9 cellular contexts compared by ENCODE assay signal in genomic region chr9:77977210-77977611, GRCh38. TPM values are rescaled to one million over a fixed set of nuclear protein-coding genes. Genes with fewer than 3 reads are reported as not detected.
DNase-seq lines count a peak whose midpoint lies in the region; ATAC-seq, FAIRE-seq and TF ChIP-seq lines count a peak whose summit lies in the region.
"Had no signal": no experiment of that assay in that cellular context is flagged by ENCODE, and none has a peak within 500 bp of the region (broad histone marks: within the 10 kb centered on the region; RNA-seq: fewer than 3 reads in every experiment).

No MANE protein-coding gene starts in this region.

- no peaks in the 10 kb centered on the region for H3K9me3 Mint-ChIP-seq in activated CD4-positive, alpha-beta T cell treated with anti-CD3 and anti-CD28 coated beads, Interleukin-2, amount 10 ng/mL, durations not matched to agents 24 days and 14 days
- H3K9me3 Mint-ChIP-seq in memory B cell = no peaks in the 10 kb centered on the region
- no peaks in the 10 kb centered on the region for H3K9me3 Mint-ChIP-seq in stimulated activated naive CD8-positive, alpha-beta T cell treated with anti-CD3 and anti-CD28 coated beads, Interleukin-15, amount 100 ng/mL, for 72 hours
- H3K9me3 Mint-ChIP-seq: activated naive CD4-positive, alpha-beta T cell treated with anti-CD3 and anti-CD28 coated beads, Interleukin-2, amount 50 U/mL, for 72 hours had no signal

- peak; percentile 88 for DNase-seq in EH (ENCODE audit: low read depth)
- no peak for DNase-seq in LNCaP clone FGC (ENCODE audit: low read depth)
- DNase-seq in activated CD4-positive, alpha-beta T cell treated with anti-CD3 and anti-CD28 coated beads, Interleukin-2, amount 10 ng/mL, durations not matched to agents 24 days and 14 days = peak; percentile 84
- peak; percentile 4 for DNase-seq in effector CD8-positive, alpha-beta T cell (lab: John Stamatoyannopoulos, UW)
- peak in 1 of 2 donors; percentile 11 for DNase-seq in memory B cell (ENCODE audit: low spot score in 2 of 2)
- peak; percentile 32 to 54 for DNase-seq in stimulated activated naive CD8-positive, alpha-beta T cell treated with anti-CD3 and anti-CD28 coated beads, Interleukin-15, amount 100 ng/mL, for 72 hours
- DNase-seq in GM19239 (ENCODE audit: insufficient read length, low spot score) = no peak

- H3K36me3 Mint-ChIP-seq in activated CD4-positive, alpha-beta T cell treated with anti-CD3 and anti-CD28 coated beads, Interleukin-2, amount 10 ng/mL, durations not matched to agents 24 days and 14 days (ENCODE audit: low read depth) = peaks cover 1% of the 10 kb centered on the region
- H3K36me3 Mint-ChIP-seq in memory B cell = no peaks in the 10 kb centered on the region
- H3K36me3 Mint-ChIP-seq: activated naive CD4-positive, alpha-beta T cell treated with anti-CD3 and anti-CD28 coated beads, Interleukin-2, amount 50 U/mL, for 72 hours had no signal

- peak; percentile 53 for TF ChIP-seq CTCF in LNCaP clone FGC (IDR thresholded peaks at IDR 0.05; ENCODE audit: control insufficient read depth, extremely low read depth, insufficient read depth)

- H3K4me3 Mint-ChIP-seq in activated CD4-positive, alpha-beta T cell treated with anti-CD3 and anti-CD28 coated beads, Interleukin-2, amount 10 ng/mL, durations not matched to agents 24 days and 14 days = peak overlapping the region; percentile 68
- no peak overlapping the region for H3K4me3 Mint-ChIP-seq in memory B cell
- H3K4me3 Mint-ChIP-seq in stimulated activated naive CD8-positive, alpha-beta T cell treated with anti-CD3 and anti-CD28 coated beads, Interleukin-15, amount 100 ng/mL, for 72 hours = peak overlapping the region; percentile 37 to 65

- peaks cover 44% of the 10 kb centered on the region for H3K4me1 Mint-ChIP-seq in activated CD4-positive, alpha-beta T cell treated with anti-CD3 and anti-CD28 coated beads, Interleukin-2, amount 10 ng/mL, durations not matched to agents 24 days and 14 days
- H3K4me1 Mint-ChIP-seq in memory B cell = peaks cover 17% of the 10 kb centered on the region
- H3K4me1 Mint-ChIP-seq in stimulated activated naive CD8-positive, alpha-beta T cell treated with anti-CD3 and anti-CD28 coated beads, Interleukin-15, amount 100 ng/mL, for 72 hours = peaks cover 61% of the 10 kb centered on the region

- no peaks in the 10 kb centered on the region for H3K27me3 Mint-ChIP-seq in activated CD4-positive, alpha-beta T cell treated with anti-CD3 and anti-CD28 coated beads, Interleukin-2, amount 10 ng/mL, durations not matched to agents 24 days and 14 days
- H3K27me3 Mint-ChIP-seq in memory B cell = peaks cover 2% of the 10 kb centered on the region
- H3K27me3 Mint-ChIP-seq in stimulated activated naive CD8-positive, alpha-beta T cell treated with anti-CD3 and anti-CD28 coated beads, Interleukin-15, amount 100 ng/mL, for 72 hours = no peaks in the 10 kb centered on the region

- intact Hi-C loops in activated CD4-positive, alpha-beta T cell treated with anti-CD3 and anti-CD28 coated beads, Interleukin-2, amount 10 ng/mL, durations not matched to agents 24 days and 14 days (cut with micrococcal nuclease) = loop anchor here (5.0 to 10.0 kb wide), 2 partner anchors 250 to 258 kb away; partner anchors contain the start of gene CEP78

- peak overlapping the region; percentile 91 for H3K27ac Mint-ChIP-seq in activated CD4-positive, alpha-beta T cell treated with anti-CD3 and anti-CD28 coated beads, Interleukin-2, amount 10 ng/mL, durations not matched to agents 24 days and 14 days
- H3K27ac Mint-ChIP-seq in memory B cell = no peak overlapping the region
- H3K27ac Mint-ChIP-seq in stimulated activated naive CD8-positive, alpha-beta T cell treated with anti-CD3 and anti-CD28 coated beads, Interleukin-15, amount 100 ng/mL, for 72 hours = peak overlapping the region; percentile 15 to 38

- FAIRE-seq in GM19239 (lab: Jason Lieb, UNC) = no peak

- ATAC-seq in memory B cell (ENCODE audit: low read depth) (peak; percentile 26), GM21825 (IDR thresholded peaks at IDR 0.05; ENCODE audit: unreplicated experiment) (no peak)
- ATAC-seq in stimulated activated naive CD8-positive, alpha-beta T cell treated with anti-CD3 and anti-CD28 coated beads, Interleukin-15, amount 100 ng/mL, for 72 hours = peak; percentile 31

- no peak overlapping the region for H3K4me3 ChIP-seq in LNCaP clone FGC (ENCODE audit: low read depth, low read length)

RNA-seq across cellular contexts. Expression of gene GNAQ, which starts 54.4 kb away (rescaled TPM):
- 22.7 and 26.3 TPM in 2 replicates for total RNA-seq in activated CD4-positive, alpha-beta T cell treated with anti-CD3 and anti-CD28 coated beads, Interleukin-2, amount 10 ng/mL, durations not matched to agents 24 days and 14 days

Comparison
In these comparisons a context has a peak if more than half of its experiments do, and no peak if none do; other contexts are left out.
1. DNase-seq: peak in EH (single experiment), activated CD4-positive, alpha-beta T cell treated with anti-CD3 and anti-CD28 coated beads, Interleukin-2, amount 10 ng/mL, durations not matched to agents 24 days and 14 days (single experiment), effector CD8-positive, alpha-beta T cell (single experiment) and stimulated activated naive CD8-positive, alpha-beta T cell treated with anti-CD3 and anti-CD28 coated beads, Interleukin-15, amount 100 ng/mL, for 72 hours (2 of 2); none in LNCaP clone FGC (single experiment) and GM19239 (single experiment).